ENCODE assay signal across 21 cellular contexts in the genomic region with DNA sequence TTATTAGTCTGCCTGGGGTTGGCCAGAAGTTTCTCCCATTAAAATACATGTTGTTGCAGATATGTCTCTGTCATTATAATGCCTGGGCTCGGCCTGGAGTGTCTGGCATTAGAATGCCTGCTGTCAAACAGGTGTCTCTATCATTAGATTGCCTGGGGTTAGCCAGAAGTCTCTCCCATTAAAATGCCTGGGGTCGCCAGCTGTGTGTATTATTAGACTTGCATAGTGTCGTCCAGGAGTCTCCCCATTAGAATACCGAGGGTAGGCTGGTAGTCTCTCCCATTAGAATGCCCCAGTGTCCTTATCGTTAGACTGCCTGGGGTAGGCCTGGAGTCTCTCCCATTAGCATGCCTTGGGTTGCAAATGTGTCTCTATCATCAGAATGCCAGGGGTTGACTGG.
"Had no signal": no experiment of that assay in that cellular context is flagged by ENCODE, and none has a peak within 500 bp of the region (broad histone marks: within the 10 kb centered on the region; RNA-seq: fewer than 3 reads in every experiment).

No MANE protein-coding gene starts in this region.

- H3K27ac ChIP-seq: epithelial cell of prostate, foreskin keratinocyte, gastroesophageal sphincter, heart left ventricle, hepatocyte, left lung, lower lobe of right lung had no signal

- H3K4me1 Mint-ChIP-seq: endodermal cell, immature natural killer cell, mesothelial cell of epicardium had no signal

- H3K4me3 Mint-ChIP-seq: dendritic cell treated with granulocyte-macrophage colony-stimulating factor and Interleukin-4, amounts not matched to agents 40 ng/mL and 50 ng/mL, for 4 days; effector memory CD8-positive, alpha-beta T cell; endodermal cell; immature natural killer cell; mesothelial cell of epicardium had no signal

- H3K27me3 Mint-ChIP-seq: dendritic cell treated with granulocyte-macrophage colony-stimulating factor and Interleukin-4, amounts not matched to agents 40 ng/mL and 50 ng/mL, for 4 days; effector memory CD8-positive, alpha-beta T cell had no signal

- ATAC-seq: effector memory CD8-positive, alpha-beta T cell; esophagus mucosa; foreskin keratinocyte; gastroesophageal sphincter; heart left ventricle; left cardiac atrium; left lung; left ventricle myocardium superior; lower lobe of right lung; mucosa of descending colon had no signal

- DNase-seq: cortex of kidney; effector CD8-positive, alpha-beta T cell; effector memory CD8-positive, alpha-beta T cell; endodermal cell; erythroblast; foreskin keratinocyte; heart left ventricle; hypothalamus; immature natural killer cell; left cardiac atrium; left lung; left ventricle myocardium superior; lower lobe of right lung; mesenchymal stem cell; mucosa of descending colon had no signal

- H3K4me3 ChIP-seq: gastroesophageal sphincter, heart left ventricle, hepatocyte, left lung, lower lobe of right lung, mucosa of descending colon had no signal

- H3K27ac Mint-ChIP-seq: dendritic cell treated with granulocyte-macrophage colony-stimulating factor and Interleukin-4, amounts not matched to agents 40 ng/mL and 50 ng/mL, for 4 days; effector memory CD8-positive, alpha-beta T cell; endodermal cell; immature natural killer cell; mesothelial cell of epicardium had no signal

- H3K36me3 Mint-ChIP-seq: immature natural killer cell, mesothelial cell of epicardium had no signal
